Comparison of ENCODE assay signal across 8 cellular contexts in the genomic region with DNA sequence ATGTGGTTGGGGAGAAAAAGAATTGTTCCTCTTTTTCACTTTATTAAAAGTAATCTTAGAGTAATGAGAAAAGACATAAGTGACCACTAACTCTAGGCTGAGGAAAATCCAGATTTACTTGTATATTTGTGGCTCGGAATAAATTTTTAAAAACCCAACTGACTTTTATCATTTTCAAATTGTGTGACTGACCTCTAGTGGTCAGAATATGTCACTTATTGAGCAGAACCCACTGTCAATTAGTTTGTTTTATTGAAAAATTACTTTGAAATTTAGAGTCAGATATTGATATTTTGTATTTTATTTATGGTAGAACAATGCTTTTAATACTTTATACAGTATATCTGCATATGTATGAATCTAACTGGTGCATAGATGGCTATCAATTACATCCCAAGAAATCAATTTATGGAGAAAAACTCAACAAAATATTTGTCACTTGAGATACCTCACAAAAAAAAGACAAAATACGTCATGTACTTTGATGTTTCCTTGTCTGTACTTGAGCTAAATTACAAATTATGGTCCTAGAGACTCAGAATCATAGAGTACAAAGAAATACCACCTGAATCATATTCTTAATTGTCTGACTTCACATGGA.
DNase-seq lines count a peak whose midpoint lies in the region; ATAC-seq and TF ChIP-seq lines count a peak whose summit lies in the region.

No MANE protein-coding gene starts in this region.

- peaks cover 0 to 10% (median 2%) of the 10 kb centered on the region in 4 donors for H3K27me3 ChIP-seq in liver (ENCODE audit: control insufficient read depth in 4 of 4, insufficient read depth in 4 of 4, low read length in 3 of 4)

- no peaks in the 10 kb centered on the region for H3K4me1 ChIP-seq in liver (ENCODE audit: control insufficient read depth in 4 of 4, insufficient read depth in 4 of 4, low read length in 3 of 4)

- no peak overlapping the region for H3K9ac ChIP-seq in liver (ENCODE audit: low read depth in 1 of 2, low read length in 2 of 2)

- TF ChIP-seq RAD21 in liver (IDR thresholded peaks at IDR 0.05), result peak; percentile 75 to 78

- in situ Hi-C loops in astrocyte of the cerebellum (cut with HindIII; ENCODE audit: low sequenced_read_pairs), result loop anchor here (25.0 kb wide), 1 partner anchor 309 kb away; no protein-coding TSS in a partner anchor

- ATAC-seq in GM19395 (IDR thresholded peaks at IDR 0.05; ENCODE audit: unreplicated experiment), result no peak

- no peaks in the 10 kb centered on the region for H3K9me3 ChIP-seq in liver (ENCODE audit: control insufficient read depth in 4 of 4, low read length in 3 of 4)

- TF ChIP-seq CTCF in astrocyte of the cerebellum (IDR thresholded peaks at IDR 0.05; ENCODE audit: low read depth, low read length, missing control alignments) (peak; percentile 21), liver (IDR thresholded peaks at IDR 0.05; ENCODE audit: low read depth, low read length, missing input control) (peak; percentile 60)

- DNase-seq in DMS53 (lab: John Stamatoyannopoulos, UW) (peak; percentile 76), HT-29 (ENCODE audit: low spot score) (peak; percentile 46), astrocyte of the cerebellum (ENCODE audit: low read depth) (peak; percentile 6), SKM-1 treated with dmso at 0.1 percent for 144 hours (lab: John Stamatoyannopoulos, UW; ENCODE audit: unreplicated experiment) (no peak), NCI-H2227 (lab: John Stamatoyannopoulos, UW; ENCODE audit: unreplicated experiment) (no peak)
- DNase-seq in stimulated activated CD4-positive, alpha-beta T cell treated with anti-CD3 and anti-CD28 coated beads, Interleukin-12 subunit alpha, Interleukin-12 subunit beta, amount 100 ng/mL, for 4 hours, result no peak

- no peaks in the 10 kb centered on the region for H3K36me3 ChIP-seq in liver (ENCODE audit: control insufficient read depth in 4 of 4, insufficient read depth in 3 of 4, low read depth in 1 of 4, low read length in 3 of 4)

- 17% methylated on average over 2 of the region's 2 CpGs for WGBS in liver

- H3K27ac ChIP-seq in liver (ENCODE audit: low read depth in 1 of 2, low read length in 2 of 2), result no peak overlapping the region

- H3K4me3 ChIP-seq in astrocyte of the cerebellum (ENCODE audit: low read depth, low read length) (no peak overlapping the region), liver (ENCODE audit: low read depth in 1 of 3, low read length in 3 of 3) (no peak overlapping the region)

TF ChIP-seq in liver, 16 proteins besides CTCF, POLR2A, EP300 and RAD21:
- TF ChIP-seq EGR1 (IDR thresholded peaks at IDR 0.05; ENCODE audit: low read depth in 2 of 2) (no peak), RXRA (IDR thresholded peaks at IDR 0.05) (no peak)

Comparison
In these comparisons a context has a peak if more than half of its experiments do, and no peak if none do; other contexts are left out.
1. DNase-seq: peak in DMS53 (single experiment), HT-29 (single experiment) and astrocyte of the cerebellum (single experiment); none in SKM-1 treated with dmso at 0.1 percent for 144 hours (single experiment), NCI-H2227 (single experiment) and stimulated activated CD4-positive, alpha-beta T cell treated with anti-CD3 and anti-CD28 coated beads, Interleukin-12 subunit alpha, Interleukin-12 subunit beta, amount 100 ng/mL, for 4 hours (single experiment).